ENCODE assay signal across 1 cellular context in the genomic region with DNA sequence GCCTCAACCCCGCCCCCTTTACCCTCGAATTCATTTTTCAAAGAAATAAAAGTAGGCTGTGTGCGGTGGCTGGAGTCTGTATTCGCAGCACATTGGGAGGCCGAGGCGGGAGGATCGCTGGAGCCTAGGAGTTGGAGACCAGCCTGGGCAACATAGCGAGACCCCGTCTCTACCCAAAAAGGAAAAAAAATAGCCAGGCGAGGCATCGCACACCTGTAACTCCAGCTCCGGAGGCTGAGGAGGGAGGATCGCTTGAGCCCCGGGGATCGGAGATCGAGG.
TF ChIP-seq lines count a peak whose summit lies in the region.

No MANE protein-coding gene starts in this region.

TF ChIP-seq in IMR-90, 13 proteins besides CTCF, POLR2A, EP300 and RAD21 (continued from another document):
- TF ChIP-seq, protein P1, sequence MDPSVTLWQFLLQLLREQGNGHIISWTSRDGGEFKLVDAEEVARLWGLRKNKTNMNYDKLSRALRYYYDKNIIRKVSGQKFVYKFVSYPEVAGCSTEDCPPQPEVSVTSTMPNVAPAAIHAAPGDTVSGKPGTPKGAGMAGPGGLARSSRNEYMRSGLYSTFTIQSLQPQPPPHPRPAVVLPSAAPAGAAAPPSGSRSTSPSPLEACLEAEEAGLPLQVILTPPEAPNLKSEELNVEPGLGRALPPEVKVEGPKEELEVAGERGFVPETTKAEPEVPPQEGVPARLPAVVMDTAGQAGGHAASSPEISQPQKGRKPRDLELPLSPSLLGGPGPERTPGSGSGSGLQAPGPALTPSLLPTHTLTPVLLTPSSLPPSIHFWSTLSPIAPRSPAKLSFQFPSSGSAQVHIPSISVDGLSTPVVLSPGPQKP (IDR thresholded peaks at IDR 0.05; ENCODE audit: borderline replicate concordance, low read depth, low read length): no peak
- TF ChIP-seq, protein P2, sequence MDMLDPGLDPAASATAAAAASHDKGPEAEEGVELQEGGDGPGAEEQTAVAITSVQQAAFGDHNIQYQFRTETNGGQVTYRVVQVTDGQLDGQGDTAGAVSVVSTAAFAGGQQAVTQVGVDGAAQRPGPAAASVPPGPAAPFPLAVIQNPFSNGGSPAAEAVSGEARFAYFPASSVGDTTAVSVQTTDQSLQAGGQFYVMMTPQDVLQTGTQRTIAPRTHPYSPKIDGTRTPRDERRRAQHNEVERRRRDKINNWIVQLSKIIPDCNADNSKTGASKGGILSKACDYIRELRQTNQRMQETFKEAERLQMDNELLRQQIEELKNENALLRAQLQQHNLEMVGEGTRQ (IDR thresholded peaks at IDR 0.05; ENCODE audit: low read depth, low read length): no peak
- no peak for TF ChIP-seq CEBPB (IDR thresholded peaks at IDR 0.05; ENCODE audit: low read depth, low read length)
- no peak for TF ChIP-seq NFE2L2 (IDR thresholded peaks at IDR 0.05; ENCODE audit: low read depth, low read length)
- TF ChIP-seq BHLHE40 (IDR thresholded peaks at IDR 0.05; ENCODE audit: low read depth, low read length): no peak
